Comparison of ENCODE assay signal across 8 cellular contexts in the genomic region with DNA sequence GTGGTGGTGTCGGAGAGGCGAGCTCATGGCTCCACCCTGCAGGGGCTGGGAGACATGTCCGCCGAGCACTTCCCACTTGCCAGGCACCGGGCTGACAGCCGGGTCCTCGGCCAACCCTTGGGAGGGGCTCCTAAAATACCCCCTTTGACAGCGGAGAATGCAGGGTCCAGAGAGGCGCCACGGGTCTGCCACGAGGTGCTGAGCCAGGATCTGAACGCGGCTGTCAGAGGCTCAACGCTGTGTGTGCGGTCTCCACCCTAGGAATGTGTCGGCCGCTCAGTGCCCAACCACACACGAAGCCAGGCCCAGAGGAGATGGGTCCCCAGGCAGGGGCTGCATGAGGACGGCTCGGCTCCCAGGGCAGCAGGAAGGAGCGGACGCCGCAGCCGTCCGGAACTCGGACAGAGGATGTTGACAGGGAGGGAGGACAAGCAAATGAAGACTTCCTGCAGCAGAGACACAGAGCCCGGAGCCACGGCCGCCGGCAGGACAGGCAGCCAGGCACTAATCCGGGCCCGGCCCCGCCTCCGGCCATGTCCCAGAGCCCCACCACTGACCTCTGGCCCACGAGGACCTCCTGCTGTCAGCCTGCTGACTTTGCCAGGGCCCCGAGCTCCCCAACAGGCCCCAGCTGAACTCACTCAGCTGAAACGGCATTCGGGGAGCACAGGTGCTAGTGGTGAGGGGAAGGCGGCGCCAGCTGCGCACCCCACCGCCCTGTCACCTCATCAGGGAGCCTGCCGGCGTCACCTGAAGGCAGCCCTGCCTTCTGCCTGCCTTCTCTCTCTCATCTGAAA. TPM values are rescaled to one million over a fixed set of nuclear protein-coding genes. Genes with fewer than 3 reads are reported as not detected.
DNase-seq lines count a peak whose midpoint lies in the region; ATAC-seq and TF ChIP-seq lines count a peak whose summit lies in the region.

No MANE protein-coding gene starts in this region.

- ATAC-seq in HG03432 (IDR thresholded peaks at IDR 0.05; ENCODE audit: unreplicated experiment) (peak; percentile 55), GM18873 (IDR thresholded peaks at IDR 0.05; ENCODE audit: low FRiP score, unreplicated experiment) (no peak), HG03097 (IDR thresholded peaks at IDR 0.05; ENCODE audit: low FRiP score, unreplicated experiment) (no peak)
- ATAC-seq in stimulated activated effector memory CD8-positive, alpha-beta T cell treated with anti-CD3 and anti-CD28 coated beads, Interleukin-12 subunit alpha, Interleukin-12 subunit beta, amount 100 ng/mL, for 72 hours: no peak

- H3K9me3 Mint-ChIP-seq in neural crest cell: no peaks in the 10 kb centered on the region
- H3K9me3 Mint-ChIP-seq in stimulated activated effector memory CD8-positive, alpha-beta T cell treated with anti-CD3 and anti-CD28 coated beads, Interleukin-12 subunit alpha, Interleukin-12 subunit beta, amount 100 ng/mL, for 72 hours: no peaks in the 10 kb centered on the region

- peaks cover 21 to 38% (median 28%) of the 10 kb centered on the region in 4 donors for H3K4me1 ChIP-seq in esophagus muscularis mucosa

- WGBS in esophagus muscularis mucosa: 51% methylated on average over 22 of the region's 44 CpGs

- POLR2A ChIA-PET in GM10248 (lab: Yijun Ruan, JAX): no interaction called here

- H3K4me1 Mint-ChIP-seq in neural crest cell: peaks cover 40% of the 10 kb centered on the region
- H3K4me1 Mint-ChIP-seq in stimulated activated effector memory CD8-positive, alpha-beta T cell treated with anti-CD3 and anti-CD28 coated beads, Interleukin-12 subunit alpha, Interleukin-12 subunit beta, amount 100 ng/mL, for 72 hours: peaks cover 14% of the 10 kb centered on the region

- H3K4me3 Mint-ChIP-seq in neural crest cell: no peak overlapping the region
- no peak overlapping the region for H3K4me3 Mint-ChIP-seq in stimulated activated effector memory CD8-positive, alpha-beta T cell treated with anti-CD3 and anti-CD28 coated beads, Interleukin-12 subunit alpha, Interleukin-12 subunit beta, amount 100 ng/mL, for 72 hours

- no peaks in the 10 kb centered on the region for H3K27me3 ChIP-seq in esophagus muscularis mucosa

- H3K36me3 ChIP-seq in esophagus muscularis mucosa: no peaks in the 10 kb centered on the region

- no peaks in the 10 kb centered on the region for H3K9me3 ChIP-seq in esophagus muscularis mucosa

- peak overlapping the region in 2 of 4 donors; percentile 40 to 57 for H3K27ac ChIP-seq in esophagus muscularis mucosa (replicated peaks in 1 of 4)

- TF ChIP-seq POLR2A in esophagus muscularis mucosa (IDR thresholded peaks at IDR 0.05; ENCODE audit: low read depth): no peak

- TF ChIP-seq EP300 in esophagus muscularis mucosa (IDR thresholded peaks at IDR 0.05): no peak

- H3K27ac Mint-ChIP-seq in neural crest cell (ENCODE audit: unreplicated experiment): peak overlapping the region; percentile 50
- no peak overlapping the region for H3K27ac Mint-ChIP-seq in stimulated activated effector memory CD8-positive, alpha-beta T cell treated with anti-CD3 and anti-CD28 coated beads, Interleukin-12 subunit alpha, Interleukin-12 subunit beta, amount 100 ng/mL, for 72 hours

- H3K27me3 Mint-ChIP-seq in neural crest cell (ENCODE audit: low read depth): no peaks in the 10 kb centered on the region

- DNase-seq in GM10248 (ENCODE audit: extremely low spot score) (peak; percentile 61), esophagus muscularis mucosa (ENCODE audit: extremely low spot score) (no peak), neural crest cell (ENCODE audit: low read depth, low spot score) (no peak), OCI-M2 (lab: John Stamatoyannopoulos, UW; ENCODE audit: unreplicated experiment) (no peak)
- no peak for DNase-seq in stimulated activated effector memory CD8-positive, alpha-beta T cell treated with anti-CD3 and anti-CD28 coated beads, Interleukin-12 subunit alpha, Interleukin-12 subunit beta, amount 100 ng/mL, for 72 hours (ENCODE audit: low spot score in 2 of 2)

- H3K4me3 ChIP-seq in esophagus muscularis mucosa: peak overlapping the region; percentile 31 to 46 (median 38)

- intact Hi-C loops in esophagus muscularis mucosa (cut with DNase I): no loop called here

- no peaks in the 10 kb centered on the region for H3K36me3 Mint-ChIP-seq in neural crest cell (ENCODE audit: low read depth)
- H3K36me3 Mint-ChIP-seq in stimulated activated effector memory CD8-positive, alpha-beta T cell treated with anti-CD3 and anti-CD28 coated beads, Interleukin-12 subunit alpha, Interleukin-12 subunit beta, amount 100 ng/mL, for 72 hours: no peaks in the 10 kb centered on the region

- CTCF ChIA-PET in GM10248 (lab: Yijun Ruan, JAX): interaction anchor here (1.2 to 2.4 kb wide), 3 partner anchors 11 to 33 kb away, joined by 3 to 6 read pairs (median 4); no protein-coding TSS in a partner anchor

- TF ChIP-seq CTCF in GM10248 (IDR thresholded peaks at IDR 0.05; ENCODE audit: control extremely low read depth, extremely low read depth, low read depth, missing control alignments) (no peak), esophagus muscularis mucosa (IDR thresholded peaks at IDR 0.05) (no peak), neural crest cell (conservative IDR thresholded peaks at IDR 0.05) (no peak)

RNA-seq across cellular contexts. Expression of a gene that starts 12.8 kb away (rescaled TPM):
- 10 to 100 TPM in 2 of 4 donors, 1 to 10 TPM in 2; 9.1 to 13.5 (median 10.1) TPM for total RNA-seq in esophagus muscularis mucosa
- 40.6 and 47.0 TPM in 2 replicates for total RNA-seq in neural crest cell

RNA-seq across cellular contexts. Expression of a gene that starts 46.0 kb away (rescaled TPM):
- total RNA-seq in esophagus muscularis mucosa (10 to 100 TPM; 13.4 to 33.4 (median 21.7) TPM), neural crest cell (25.9 and 30.7 TPM in 2 replicates)
